Comparison of ENCODE assay signal across 8 cellular contexts in the genomic region with DNA sequence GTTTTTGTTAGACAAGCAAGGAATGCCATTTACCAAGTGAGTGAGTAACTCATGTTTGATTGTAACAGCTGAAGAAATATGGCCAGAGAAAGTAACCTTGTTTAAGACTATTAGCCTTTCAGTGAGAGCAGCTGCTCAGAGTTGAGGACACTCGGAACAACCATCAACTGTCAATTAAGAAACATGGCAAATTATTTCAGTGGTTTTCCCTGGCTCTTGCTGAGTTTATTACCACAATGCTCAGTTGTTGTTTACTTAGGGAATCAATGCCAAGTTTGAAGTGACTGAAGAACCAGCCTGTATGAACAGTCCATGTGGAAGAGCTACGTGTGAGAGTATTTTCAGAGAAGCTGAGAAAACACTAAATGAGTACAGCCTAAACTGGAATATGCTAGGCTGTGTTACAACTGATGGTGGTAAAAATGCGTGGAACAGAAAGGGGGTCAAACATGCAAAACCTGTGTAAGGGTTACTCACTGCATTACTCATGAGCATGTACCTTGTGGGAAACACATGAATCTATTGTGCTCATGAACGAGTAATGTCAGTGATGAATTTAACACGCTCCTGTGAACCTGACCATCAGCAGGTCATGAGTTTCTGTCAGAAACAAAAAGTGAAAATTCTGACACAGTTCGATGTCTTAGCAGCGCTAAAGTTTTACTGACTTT. TPM values are rescaled to one million over a fixed set of nuclear protein-coding genes. Genes with fewer than 3 reads are reported as not detected.
DNase-seq lines count a peak whose midpoint lies in the region; ATAC-seq and TF ChIP-seq lines count a peak whose summit lies in the region.

No MANE protein-coding gene starts in this region.

- 33 to 35% methylated on average over 4 to 7 of the region's 7 CpGs for WGBS in transverse colon (ENCODE audit: low coverage in 1 of 2), 2 donors

- TF ChIP-seq EP300 in transverse colon (IDR thresholded peaks at IDR 0.05; ENCODE audit: low read depth): no peak

- H3K4me1 ChIP-seq in foreskin keratinocyte (peaks cover 39% of the 10 kb centered on the region), transverse colon (peaks cover 25 to 87% (median 59%) of the 10 kb centered on the region in 4 donors)

- CTCF ChIA-PET in CD4-positive, alpha-beta T cell (lab: Charles Lee): interaction anchor here (0.7 to 1.0 kb wide), 2 partner anchors 11 to 14 kb away, joined by 3 to 5 read pairs; no protein-coding TSS in a partner anchor
- CTCF ChIA-PET in T-cell (lab: Charles Lee): interaction anchor here in 1 of 2 donors (1.0 to 1.1 kb wide), 2 partner anchors 13 to 77 kb away, joined by 3 to 4 read pairs; no protein-coding TSS in a partner anchor

- POLR2A ChIA-PET in CD4-positive, alpha-beta T cell (lab: Charles Lee): interaction anchor here (0.9 to 1.8 kb wide), 4 partner anchors 9 to 48 kb away, joined by 3 to 10 read pairs (median 4); no protein-coding TSS in a partner anchor
- POLR2A ChIA-PET in T-cell (lab: Charles Lee): interaction anchor here (0.6 to 1.0 kb wide), 3 partner anchors 10 to 829 kb away, joined by 3 to 6 read pairs (median 4); no protein-coding TSS in a partner anchor

- no peak for TF ChIP-seq CTCF in CD4-positive, alpha-beta T cell (IDR thresholded peaks at IDR 0.05)
- TF ChIP-seq CTCF in foreskin keratinocyte (conservative IDR thresholded peaks at IDR 0.05) (no peak), transverse colon (IDR thresholded peaks at IDR 0.05) (no peak)

- intact Hi-C loops in CD4-positive, alpha-beta T cell (cut with DNase I, micrococcal nuclease): no loop called here
- intact Hi-C loops in transverse colon (cut with DNase I; ENCODE audit: low total_unique reads): no loop called here

- no peaks in the 10 kb centered on the region for H3K27me3 Mint-ChIP-seq in CD4-positive, alpha-beta T cell
- no peaks in the 10 kb centered on the region for H3K27me3 Mint-ChIP-seq in T-cell

- H3K36me3 Mint-ChIP-seq in CD4-positive, alpha-beta T cell (ENCODE audit: low read depth): peaks cover 42% of the 10 kb centered on the region
- peaks cover 21% of the 10 kb centered on the region for H3K36me3 Mint-ChIP-seq in T-cell

- no peak for TF ChIP-seq POLR2A in transverse colon (IDR thresholded peaks at IDR 0.05)

- peak; percentile 22 for ATAC-seq in CD4-positive, alpha-beta T cell (ENCODE audit: poor library complexity)
- ATAC-seq in GM19035 (IDR thresholded peaks at IDR 0.05; ENCODE audit: unreplicated experiment): peak; percentile 88
- ATAC-seq in HG03095 (IDR thresholded peaks at IDR 0.05; ENCODE audit: unreplicated experiment): peak; percentile 78
- peak in 3 of 4 experiments; percentile 14 to 38 (median 30) for ATAC-seq in T-cell (replicated peaks in 1 of 4)
- ATAC-seq in foreskin keratinocyte: peak; percentile 92

- H3K9me3 ChIP-seq in CD4-positive, alpha-beta T cell (ENCODE audit: control insufficient read depth, low read length): no peaks in the 10 kb centered on the region
- no peaks in the 10 kb centered on the region for H3K9me3 ChIP-seq in transverse colon

- peak overlapping the region; percentile 39 for H3K4me3 Mint-ChIP-seq in CD4-positive, alpha-beta T cell
- H3K4me3 Mint-ChIP-seq in T-cell: peak overlapping the region; percentile 6 to 28 (median 25)

- H3K36me3 ChIP-seq in transverse colon: no peaks in the 10 kb centered on the region

- H3K4me3 ChIP-seq in transverse colon: no peak overlapping the region

- peak overlapping the region; percentile 75 for H3K27ac Mint-ChIP-seq in CD4-positive, alpha-beta T cell
- peak overlapping the region; percentile 60 to 74 for H3K27ac Mint-ChIP-seq in T-cell

- H3K27me3 ChIP-seq in CD4-positive, alpha-beta T cell (ENCODE audit: control insufficient read depth, insufficient read depth, low read length): no peaks in the 10 kb centered on the region
- H3K27me3 ChIP-seq in foreskin keratinocyte (no peaks in the 10 kb centered on the region), transverse colon (no peaks in the 10 kb centered on the region)

- H3K27ac ChIP-seq in CD4-positive, alpha-beta T cell (ENCODE audit: low read depth, low read length): no peak overlapping the region
- H3K27ac ChIP-seq in foreskin keratinocyte (peak overlapping the region; percentile 61), transverse colon (peak overlapping the region; percentile 15 to 42 (median 34))

- peaks cover 90% of the 10 kb centered on the region for H3K4me1 Mint-ChIP-seq in CD4-positive, alpha-beta T cell (ENCODE audit: low read depth)
- H3K4me1 Mint-ChIP-seq in T-cell: peaks cover 77 to 92% (median 88%) of the 10 kb centered on the region in 3 donors

- DNase-seq in CD4-positive, alpha-beta T cell: no peak
- DNase-seq in T-cell: no peak
- DNase-seq in foreskin keratinocyte: peak; percentile 85 to 92
- DNase-seq in transverse colon: no peak
- no peak for DNase-seq in SHP77 treated with DMSO at 0.1 percent for 48 hours (lab: John Stamatoyannopoulos, UW)
- DNase-seq in RPMI8226: no peak

- no peaks in the 10 kb centered on the region for H3K9me3 Mint-ChIP-seq in CD4-positive, alpha-beta T cell
- no peaks in the 10 kb centered on the region for H3K9me3 Mint-ChIP-seq in T-cell

- in situ Hi-C loops in transverse colon (cut with MboI; ENCODE audit: low pct_ligation_motif_present in 1 of 4, low pct_unique_long_range_greater_than_20kb in 1 of 4, low sequenced_read_pairs in 3 of 4): no loop called here

RNA-seq across cellular contexts. Expression of gene GNA13, which starts 33.7 kb away (rescaled TPM):
- total RNA-seq in CD4-positive, alpha-beta T cell: 100 to 1,000 TPM; 128 to 131 TPM
- total RNA-seq in T-cell: 100 to 1,000 TPM in 1 of 5 donors, 10 to 100 TPM in 4; 77.3 to 109 (median 89.3) TPM
- total RNA-seq in foreskin keratinocyte: 39.2 and 40.4 TPM in 2 replicates
- polyA plus RNA-seq in foreskin keratinocyte: 7.8 and 8.8 TPM in 2 replicates
- 10 to 100 TPM; 37.8 to 89.4 (median 76.4) TPM for total RNA-seq in transverse colon

Comparison
In these comparisons a context has a peak if more than half of its experiments do, and no peak if none do; other contexts are left out.
1. ATAC-seq: peak in every context shown above with its lines; median percentile 92 in foreskin keratinocyte; 88 in GM19035; 78 in HG03095; 30 in T-cell; 22 in CD4-positive, alpha-beta T cell.
2. DNase-seq: peak in foreskin keratinocyte (2 of 2); none in CD4-positive, alpha-beta T cell (0 of 10), T-cell (0 of 34), transverse colon (single experiment), SHP77 treated with DMSO at 0.1 percent for 48 hours (single experiment) and RPMI8226 (single experiment).